In genomic region chr4:13998850-13999249, GRCh38 we compare ENCODE assay signal across 22 cellular contexts.
DNase-seq lines count a peak whose midpoint lies in the region; ATAC-seq, FAIRE-seq and TF ChIP-seq lines count a peak whose summit lies in the region.
"Had no signal": no experiment of that assay in that cellular context is flagged by ENCODE, and none has a peak within 500 bp of the region (broad histone marks: within the 10 kb centered on the region; RNA-seq: fewer than 3 reads in every experiment).

No MANE protein-coding gene starts in this region.

- no peak overlapping the region for H3K27ac ChIP-seq in HepG2 (ENCODE audit: extremely low read length, insufficient read depth, low read length)
- no peak overlapping the region for H3K27ac ChIP-seq in gastroesophageal sphincter
- H3K27ac ChIP-seq: 22Rv1; BLaER1 treated with 17β-estradiol and CSF1 and Interleukin-3, amounts not matched to agents 10 nM and 100 nM; C4-2B had no signal

- H3K4me1 Mint-ChIP-seq in osteocyte (ENCODE audit: unreplicated experiment), result peaks cover 48% of the 10 kb centered on the region
- H3K4me1 Mint-ChIP-seq: B cell had no signal

- H3K4me3 Mint-ChIP-seq in osteocyte (ENCODE audit: unreplicated experiment), result no peak overlapping the region
- H3K4me3 Mint-ChIP-seq: B cell; CD4-positive, alpha-beta T cell; CD8-positive, alpha-beta T cell had no signal

- H3K4me2 ChIP-seq in HepG2 (ENCODE audit: low read depth, low read length), result no peak overlapping the region
- H3K4me2 ChIP-seq: BLaER1 treated with 17β-estradiol and CSF1 and Interleukin-3, amounts not matched to agents 10 nM and 100 nM had no signal

- ATAC-seq in HepG2 (peak; percentile 78), gastroesophageal sphincter (no peak)
- ATAC-seq: CD8-positive, alpha-beta T cell had no signal

- H3K9me3 ChIP-seq in HepG2 (ENCODE audit: low read length) (peaks cover 83% of the 10 kb centered on the region), gastroesophageal sphincter (peaks cover 0 to 10% (median 0%) of the 10 kb centered on the region in 3 donors)

- H3K79me2 ChIP-seq in HepG2 (ENCODE audit: insufficient read depth, low read length), result no peaks in the 10 kb centered on the region

- peaks cover 15% of the 10 kb centered on the region for H3K9me3 Mint-ChIP-seq in osteocyte (ENCODE audit: unreplicated experiment)

- H3K36me3 ChIP-seq in HepG2 (replicated peaks in 1 of 2; ENCODE audit: control insufficient read depth in 1 of 2, insufficient read depth in 2 of 2, low read length in 2 of 2) (no peaks in the 10 kb centered on the region), gastroesophageal sphincter (no peaks in the 10 kb centered on the region)

- no peak overlapping the region for H3K9ac ChIP-seq in HepG2 (ENCODE audit: insufficient read depth, low read depth, low read length)
- H3K9ac ChIP-seq: BLaER1 treated with 17β-estradiol and CSF1 and Interleukin-3, amounts not matched to agents 10 nM and 100 nM had no signal

- no peak overlapping the region for H2AFZ ChIP-seq in HepG2 (ENCODE audit: low read length)

- TF ChIP-seq POLR2A in HepG2 (IDR thresholded peaks at IDR 0.05; ENCODE audit: insufficient read depth in 1 of 2, low read depth in 2 of 2, low read length in 2 of 2) (no peak), gastroesophageal sphincter (IDR thresholded peaks at IDR 0.05) (no peak)

- H3K27me3 ChIP-seq in HepG2 (ENCODE audit: control insufficient read depth in 1 of 2, insufficient read depth in 2 of 2, low read length in 2 of 2) (no peaks in the 10 kb centered on the region), gastroesophageal sphincter (no peaks in the 10 kb centered on the region)
- H3K27me3 ChIP-seq: BLaER1 treated with 17β-estradiol and CSF1 and Interleukin-3, amounts not matched to agents 10 nM and 100 nM had no signal

- peak overlapping the region; percentile 38 for H3K27ac Mint-ChIP-seq in osteocyte (ENCODE audit: unreplicated experiment)
- H3K27ac Mint-ChIP-seq: B cell; CD4-positive, alpha-beta T cell; CD8-positive, alpha-beta T cell had no signal

- intact Hi-C loops in HepG2 (cut with micrococcal nuclease; ENCODE audit: unreplicated experiment), result no loop called here

- FAIRE-seq in HepG2 (lab: Jason Lieb, UNC), result no peak
- FAIRE-seq: D721Med, G401.6, GM12891 had no signal

- no peak for TF ChIP-seq RAD21 in HepG2 (CRISPR knock-in tag; IDR thresholded peaks at IDR 0.05)

- 3% methylated on average over 3 of the region's 3 CpGs for WGBS in HepG2 (ENCODE audit: low lambda C conversion rate)
- 63 to 71% methylated on average over 2 to 3 of the region's 3 CpGs for WGBS in gastroesophageal sphincter (ENCODE audit: low coverage in 1 of 2), 2 donors

- POLR2A ChIA-PET in HepG2 (lab: Yijun Ruan, JAX), result no interaction called here

- DNase-seq in DMS53 (lab: John Stamatoyannopoulos, UW) (peak; percentile 40), DMS53 treated with DMSO at 0.1 percent for 48 hours (lab: John Stamatoyannopoulos, UW; ENCODE audit: unreplicated experiment) (no peak), NCI-H748 (lab: John Stamatoyannopoulos, UW; ENCODE audit: unreplicated experiment) (peak; percentile 48), NCI-H748 treated with DMSO at 0.1 percent for 48 hours (lab: John Stamatoyannopoulos, UW) (no peak), HepG2 (ENCODE audit: low spot score) (peak; percentile 18), osteocyte (ENCODE audit: extremely low spot score, unreplicated experiment) (no peak), ACHN (no peak)
- DNase-seq: AML-193; Caco-2; Calu3; CD4-positive, alpha-beta T cell; CD8-positive, alpha-beta T cell; DMS79 treated with DMSO at 0.1 percent for 48 hours; GF-D8 had no signal

- BruUV-seq in HepG2 (replicated peaks; lab: Mats Ljungman, UMichigan), result no TSS peak

- no peaks in the 10 kb centered on the region for H3K27me3 Mint-ChIP-seq in osteocyte (ENCODE audit: unreplicated experiment)
- H3K27me3 Mint-ChIP-seq: CD4-positive, alpha-beta T cell had no signal

- CTCF ChIA-PET in HepG2 (lab: Yijun Ruan, JAX; ENCODE audit: low intra/inter-chr PET ratio, low total read pairs), result no interaction called here

- no peaks in the 10 kb centered on the region for H3K4me1 ChIP-seq in HepG2 (ENCODE audit: insufficient read depth, low read length)
- no peaks in the 10 kb centered on the region for H3K4me1 ChIP-seq in gastroesophageal sphincter
- H3K4me1 ChIP-seq: BLaER1 treated with 17β-estradiol and CSF1 and Interleukin-3, amounts not matched to agents 10 nM and 100 nM; Caco-2 had no signal

- in situ Hi-C loops in HepG2 (cut with HindIII; ENCODE audit: extremely low pct_ligation_motif_present, low pct_unique_long_range_greater_than_20kb) (no loop called here), ACHN (cut with HindIII; ENCODE audit: low pct_ligation_motif_present, low pct_unique_long_range_greater_than_20kb, low sequenced_read_pairs) (no loop called here)

- no peaks in the 10 kb centered on the region for H4K20me1 ChIP-seq in HepG2 (ENCODE audit: insufficient read depth, low read length)
- H4K20me1 ChIP-seq: BLaER1 treated with 17β-estradiol and CSF1 and Interleukin-3, amounts not matched to agents 10 nM and 100 nM had no signal

- H3K36me3 Mint-ChIP-seq in osteocyte (ENCODE audit: unreplicated experiment), result peaks cover 10% of the 10 kb centered on the region
- H3K36me3 Mint-ChIP-seq: CD8-positive, alpha-beta T cell had no signal

- TF ChIP-seq EP300 in HepG2 (IDR thresholded peaks at IDR 0.05; ENCODE audit: low read depth in 2 of 2, low read length in 2 of 2) (0 out of 4 replicates have a peak, but pooled peaks of 1 of the 2 experiments have one; percentile 5), HepG2 (CRISPR knock-in tag; IDR thresholded peaks at IDR 0.05; ENCODE audit: borderline replicate concordance) (no peak), gastroesophageal sphincter (IDR thresholded peaks at IDR 0.05) (no peak)

- TF ChIP-seq CTCF in HepG2 (CRISPR knock-in tag; IDR thresholded peaks at IDR 0.05) (no peak), osteocyte (IDR thresholded peaks at IDR 0.05) (no peak), gastroesophageal sphincter (IDR thresholded peaks at IDR 0.05) (no peak)

- no peak overlapping the region for H3K4me3 ChIP-seq in HepG2 (replicated peaks in 1 of 3; ENCODE audit: insufficient read depth in 1 of 3, low read depth in 2 of 3, low read length in 3 of 3)
- no peak overlapping the region for H3K4me3 ChIP-seq in gastroesophageal sphincter
- H3K4me3 ChIP-seq: BLaER1 treated with 17β-estradiol and CSF1 and Interleukin-3, amounts not matched to agents 10 nM and 100 nM had no signal

TF ChIP-seq in HepG2, 621 proteins besides CTCF, POLR2A, EP300 and RAD21 (continues in another document):
- TF ChIP-seq NFE2L2 (IDR thresholded peaks at IDR 0.05; ENCODE audit: low read length) (no peak), GABPA (IDR thresholded peaks at IDR 0.05; ENCODE audit: low read depth, low read length) (no peak), GABPA (CRISPR knock-in tag; IDR thresholded peaks at IDR 0.05; ENCODE audit: low read depth) (no peak), ZC3H13 (CRISPR knock-in tag; IDR thresholded peaks at IDR 0.05) (no peak), AGO2 (optimal IDR thresholded peaks at IDR 0.05; ENCODE audit: low read depth, low read length) (no peak), MAF1 (CRISPR knock-in tag; IDR thresholded peaks at IDR 0.05; ENCODE audit: borderline replicate concordance) (no peak), PAX8 (CRISPR knock-in tag; IDR thresholded peaks at IDR 0.05; ENCODE audit: borderline replicate concordance) (no peak), ZBTB10 (CRISPR knock-in tag; IDR thresholded peaks at IDR 0.05; ENCODE audit: borderline replicate concordance) (no peak), HNF4A (CRISPR knock-in tag; IDR thresholded peaks at IDR 0.05) (peak; percentile 18; the same call in 1 of the 2 replicates), ZSCAN31 (CRISPR knock-in tag; IDR thresholded peaks at IDR 0.05; ENCODE audit: low read depth) (no peak), NPAS2 (CRISPR knock-in tag; IDR thresholded peaks at IDR 0.05; ENCODE audit: borderline replicate concordance) (no peak), THRA (CRISPR knock-in tag; IDR thresholded peaks at IDR 0.05; ENCODE audit: borderline replicate concordance) (peak; percentile 43; the same call in 1 of the 2 replicates), HIVEP1 (CRISPR knock-in tag; IDR thresholded peaks at IDR 0.05) (no peak), CREB1 (IDR thresholded peaks at IDR 0.05) (no peak), CREB1 (CRISPR knock-in tag; IDR thresholded peaks at IDR 0.05) (no peak; the same call in 1 of the 2 replicates), SP4 (CRISPR knock-in tag; IDR thresholded peaks at IDR 0.05) (no peak), REL (CRISPR knock-in tag; conservative IDR thresholded peaks at IDR 0.05) (no peak), STAT5B (CRISPR knock-in tag; IDR thresholded peaks at IDR 0.05) (no peak), CENPT (CRISPR knock-in tag; IDR thresholded peaks at IDR 0.05; ENCODE audit: low read depth) (no peak)

Comparison
In these comparisons a context has a peak if more than half of its experiments do, and no peak if none do; other contexts are left out.
1. DNase-seq: peak in DMS53 (single experiment), NCI-H748 (single experiment) and HepG2 (single experiment); none in DMS53 treated with DMSO at 0.1 percent for 48 hours (single experiment), NCI-H748 treated with DMSO at 0.1 percent for 48 hours (single experiment), osteocyte (single experiment) and ACHN (single experiment).